Comparison of ENCODE assay signal across 19 cellular contexts in the genomic region with DNA sequence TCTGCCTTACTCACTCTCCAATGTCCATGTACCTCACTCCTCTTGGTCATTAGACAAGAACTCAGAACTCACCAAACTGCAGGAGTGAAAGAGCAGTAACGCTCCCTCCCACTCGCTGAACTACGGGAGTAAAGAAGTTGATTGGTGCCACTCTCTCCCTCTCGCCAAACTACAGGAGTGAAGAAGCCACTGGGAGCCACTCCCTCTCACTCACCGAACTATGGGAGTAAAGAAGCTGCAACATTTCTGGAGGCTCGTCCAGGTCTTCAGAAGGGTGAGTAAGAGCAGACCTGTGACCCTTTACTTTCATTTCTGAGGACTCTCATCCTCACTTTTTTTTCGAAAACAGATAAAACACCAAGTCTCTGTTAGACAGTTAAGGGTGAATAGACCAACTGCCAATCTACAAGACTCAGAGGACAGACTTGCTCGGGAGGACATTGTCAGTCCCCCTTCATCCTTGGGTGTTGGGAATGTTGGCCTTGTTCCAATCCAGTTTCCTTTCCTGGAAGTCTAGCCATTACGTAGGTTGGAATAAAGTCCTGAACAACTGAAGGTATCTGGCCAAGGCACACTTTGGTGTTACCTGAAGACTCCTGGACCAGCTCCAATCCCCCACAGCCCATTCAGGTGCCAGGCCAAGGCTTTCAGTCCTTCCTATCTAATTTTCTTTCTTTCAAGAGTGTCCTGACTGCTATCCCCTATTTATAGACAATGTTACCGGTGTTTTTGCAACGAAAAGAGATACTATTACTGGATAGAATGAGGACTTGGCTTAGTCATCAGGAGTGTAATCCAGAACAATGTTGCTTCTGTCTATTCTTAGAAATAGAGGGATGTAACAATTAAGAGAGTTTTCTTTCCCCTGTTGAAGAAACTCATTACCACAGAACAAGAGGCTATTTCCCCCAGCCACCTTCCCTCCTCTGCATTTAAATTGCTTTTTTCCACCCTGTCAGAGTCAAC. TPM values are rescaled to one million over a fixed set of nuclear protein-coding genes. Genes with fewer than 3 reads are reported as not detected.
"Had no signal": no experiment of that assay in that cellular context is flagged by ENCODE, and none has a peak within 500 bp of the region (broad histone marks: within the 10 kb centered on the region; RNA-seq: fewer than 3 reads in every experiment).

No MANE protein-coding gene starts in this region.

- DNase-seq: dermis blood vessel endothelial cell; effector CD4-positive, alpha-beta T cell; endodermal cell; erythroblast; foreskin keratinocyte; head of caudate nucleus; left colon; left ventricle myocardium superior; mesenchymal stem cell; naive thymus-derived CD8-positive, alpha-beta T cell; posterior cingulate gyrus; sigmoid colon; small intestine; stimulated activated CD4-positive, alpha-beta T cell treated with anti-CD3 and anti-CD28 coated beads, Interleukin-12 subunit alpha, Interleukin-12 subunit beta, amount 100 ng/mL, for 4 hours; stimulated activated naive CD4-positive, alpha-beta T cell treated with Interleukin-2 at 50 U/mL for 16 hours; trophoblast cell had no signal

- H2AFZ ChIP-seq: hepatocyte had no signal

- H3K27me3 ChIP-seq: hepatocyte, right atrium auricular region, sigmoid colon had no signal

- H3K4me3 ChIP-seq: hepatocyte, lung, right atrium auricular region, sigmoid colon had no signal

- H3K4me1 ChIP-seq: foreskin keratinocyte, right atrium auricular region, sigmoid colon had no signal

- H3K4me2 ChIP-seq: hepatocyte had no signal

- ATAC-seq: foreskin keratinocyte; left colon; left ventricle myocardium superior; naive thymus-derived CD8-positive, alpha-beta T cell had no signal

- H3K27ac ChIP-seq: foreskin keratinocyte, hepatocyte, right atrium auricular region, sigmoid colon had no signal

- H3K79me2 ChIP-seq: hepatocyte had no signal

- H3K36me3 ChIP-seq: right atrium auricular region, sigmoid colon had no signal

RNA-seq across cellular contexts. Expression of gene COL25A1, which starts 11.0 kb away (rescaled TPM):
- total RNA-seq: foreskin keratinocyte had no signal
- polyA plus RNA-seq: foreskin keratinocyte; naive thymus-derived CD8-positive, alpha-beta T cell had no signal
